ENCODE assay signal across 19 cellular contexts in genomic region chr13:30065181-30065580, GRCh38.
"Had no signal": no experiment of that assay in that cellular context is flagged by ENCODE, and none has a peak within 500 bp of the region (broad histone marks: within the 10 kb centered on the region; RNA-seq: fewer than 3 reads in every experiment).

No MANE protein-coding gene starts in this region.

- H3K27ac ChIP-seq: brain microvascular endothelial cell, esophagus squamous epithelium, thoracic aorta had no signal

- ATAC-seq: activated CD8-positive, alpha-beta T cell treated with anti-CD3 and anti-CD28 coated beads, Interleukin-2, amount 10 ng/mL, durations not matched to agents 7 days and 5 days; left cardiac atrium; mucosa of descending colon; naive thymus-derived CD8-positive, alpha-beta T cell; stimulated activated effector memory CD8-positive, alpha-beta T cell treated with anti-CD3 and anti-CD28 coated beads, Interleukin-12 subunit alpha, Interleukin-12 subunit beta, amount 100 ng/mL, for 72 hours had no signal

- H3K4me1 ChIP-seq: esophagus squamous epithelium had no signal

- H3K9me3 ChIP-seq: esophagus squamous epithelium, mucosa of descending colon, thoracic aorta had no signal

- H3K4me3 ChIP-seq: esophagus squamous epithelium, mucosa of descending colon, thoracic aorta had no signal

- H3K27me3 ChIP-seq: brain microvascular endothelial cell had no signal

- DNase-seq: activated CD4-positive, alpha-beta T cell treated with anti-CD3 and anti-CD28 coated beads, Interleukin-2, amount 10 ng/mL, durations not matched to agents 24 days and 14 days; activated CD4-positive, CD25-positive, alpha-beta regulatory T cell; activated CD8-positive, alpha-beta memory T cell treated with anti-CD3 and anti-CD28 coated beads, Interleukin-2, amount 50 U/mL, for 4 hours; activated CD8-positive, alpha-beta T cell treated with anti-CD3 and anti-CD28 coated beads, Interleukin-2, amount 10 ng/mL, durations not matched to agents 7 days and 5 days; activated gamma-delta T cell; activated T-cell treated with anti-CD3 and anti-CD28 coated beads, Interleukin-2, amount 50 U/mL, for 48 hours; brain microvascular endothelial cell; cortex of kidney; effector CD4-positive, alpha-beta T cell; esophagus squamous epithelium; glutamatergic neuron; left cardiac atrium; mucosa of descending colon; naive thymus-derived CD8-positive, alpha-beta T cell; stimulated activated CD4-positive, alpha-beta T cell treated with anti-CD3 and anti-CD28 coated beads, Interleukin-12 subunit alpha, Interleukin-12 subunit beta, amount 100 ng/mL, for 4 hours; stimulated activated CD4-positive, alpha-beta T cell treated with anti-CD3 and anti-CD28 coated beads, Interleukin-2, amount 100 ng/mL, for 24 hours; SW 1271 had no signal

- H3K36me3 ChIP-seq: brain microvascular endothelial cell, esophagus squamous epithelium, thoracic aorta had no signal
